Comparison of ENCODE assay signal across 8 cellular contexts in the genomic region with DNA sequence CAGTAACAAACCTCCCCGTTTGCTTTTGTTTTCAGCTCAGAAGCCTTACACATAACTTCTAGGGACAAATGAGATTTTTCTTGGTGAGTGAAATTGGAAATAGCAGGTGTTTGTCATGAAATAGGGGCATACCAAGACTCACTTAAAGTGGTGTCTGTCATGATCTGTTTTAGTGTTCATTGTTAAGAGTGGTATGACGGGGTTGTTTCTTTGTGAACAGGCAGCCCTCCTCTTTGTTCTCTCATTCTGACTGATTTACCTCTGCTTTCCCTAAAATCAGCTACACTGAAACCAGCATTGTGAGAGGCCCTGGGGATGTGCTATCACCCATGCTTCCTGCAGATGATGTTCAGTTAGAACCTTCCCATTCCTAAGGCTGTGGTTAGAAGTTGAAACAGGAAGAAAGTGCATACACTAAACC. TPM values are rescaled to one million over a fixed set of nuclear protein-coding genes. Genes with fewer than 3 reads are reported as not detected.
DNase-seq lines count a peak whose midpoint lies in the region; ATAC-seq and TF ChIP-seq lines count a peak whose summit lies in the region.

No MANE protein-coding gene starts in this region.

- H3K27ac Mint-ChIP-seq in stimulated activated naive B cell treated with anti-CD40 and anti-IgM and Interleukin-4, amounts not matched to agents 10 μg/mL and 1 μg/mL and 100 μg/mL, for 72 hours = peak overlapping the region; percentile 79
- no peak overlapping the region for H3K27ac Mint-ChIP-seq in chondrocyte (ENCODE audit: unreplicated experiment)

- H3K4me2 ChIP-seq in OCI-LY7 (ENCODE audit: low read length) = peak overlapping the region; percentile 89

- peak overlapping the region; percentile 95 for H3K27ac ChIP-seq in OCI-LY7 (ENCODE audit: low read depth, low read length, poor library complexity, severe bottlenecking)
- no peak overlapping the region for H3K27ac ChIP-seq in left ventricle myocardium inferior (replicated peaks)

- no peaks in the 10 kb centered on the region for H3K9me2 ChIP-seq in OCI-LY7 (ENCODE audit: insufficient read depth, low read length)

- no peaks in the 10 kb centered on the region for H4K20me1 ChIP-seq in OCI-LY7 (ENCODE audit: insufficient read depth, low read length)

- peak overlapping the region; percentile 42 to 55 for H3K4me3 Mint-ChIP-seq in stimulated activated naive B cell treated with anti-CD40 and anti-IgM and Interleukin-4, amounts not matched to agents 10 μg/mL and 1 μg/mL and 100 μg/mL, for 72 hours
- H3K4me3 Mint-ChIP-seq in chondrocyte (ENCODE audit: unreplicated experiment) = no peak overlapping the region

- TF ChIP-seq CTCF in OCI-LY7 (conservative IDR thresholded peaks at IDR 0.05; ENCODE audit: low read length) (no peak), chondrocyte (IDR thresholded peaks at IDR 0.05) (no peak), left ventricle myocardium inferior (IDR thresholded peaks at IDR 0.05; ENCODE audit: borderline replicate concordance) (no peak)

- peak overlapping the region; percentile 62 for H3K4me3 ChIP-seq in OCI-LY7 (ENCODE audit: low read depth, low read length, poor library complexity, severe bottlenecking)
- no peak overlapping the region for H3K4me3 ChIP-seq in left ventricle myocardium inferior
- no peak overlapping the region for H3K4me3 ChIP-seq in HAP-1

- H3K9me3 ChIP-seq in OCI-LY7 (ENCODE audit: low read length) (no peaks in the 10 kb centered on the region; the same call in 1 of the 2 replicates), left ventricle myocardium inferior (replicated peaks) (no peaks in the 10 kb centered on the region), HAP-1 (no peaks in the 10 kb centered on the region)

- peaks cover 13% of the 10 kb centered on the region for H3K27me3 ChIP-seq in left ventricle myocardium inferior (ENCODE audit: low read depth)
- 0 out of 2 replicates have a peak, but pooled peaks cover 3% of the 10 kb centered on the region for H3K27me3 ChIP-seq in HAP-1 (ENCODE audit: low read depth)

- peak overlapping the region; percentile 64; the same call in 1 of the 2 replicates for H2AFZ ChIP-seq in OCI-LY7 (ENCODE audit: low read length)

- no TSS peak for BruUV-seq in OCI-LY7 (replicated peaks; lab: Mats Ljungman, UMichigan)

- peaks cover 0 to 3% of the 10 kb centered on the region in 2 donors for H3K9me3 Mint-ChIP-seq in stimulated activated naive B cell treated with anti-CD40 and anti-IgM and Interleukin-4, amounts not matched to agents 10 μg/mL and 1 μg/mL and 100 μg/mL, for 72 hours
- no peaks in the 10 kb centered on the region for H3K9me3 Mint-ChIP-seq in chondrocyte (ENCODE audit: low read depth)

- DNase-seq in activated T-cell treated with anti-CD3 and anti-CD28 coated beads for 24 hours (ENCODE audit: low read depth) (peak; percentile 14), activated T-cell treated with anti-CD3 and anti-CD28 coated beads for 4 hours (no peak), OCI-LY7 (ENCODE audit: low spot score) (peak; percentile 82), chondrocyte (ENCODE audit: low spot score) (no peak), left ventricle myocardium inferior (no peak), HAP-1 (ENCODE audit: low spot score in 2 of 2) (no peak)
- peak; percentile 55 for DNase-seq in stimulated activated naive B cell treated with anti-CD40 and anti-IgM and Interleukin-4, amounts not matched to agents 10 μg/mL and 1 μg/mL and 100 μg/mL, for 72 hours

- peaks cover 10% of the 10 kb centered on the region; the same call in 1 of the 2 replicates for H3K79me2 ChIP-seq in OCI-LY7 (ENCODE audit: insufficient read depth, low read depth, low read length)

- in situ Hi-C loops in HAP-1 (cut with MboI; ENCODE audit: low sequenced_read_pairs) = no loop called here

- POLR2A ChIA-PET in OCI-LY7 (lab: Charles Lee) = interaction anchor here (0.6 to 1.7 kb wide), 7 partner anchors 10 to 141 kb away, joined by 3 to 6 read pairs (median 3); no protein-coding TSS in a partner anchor

- no peaks in the 10 kb centered on the region for H3K36me3 ChIP-seq in OCI-LY7 (ENCODE audit: insufficient read depth, low read length)
- no peaks in the 10 kb centered on the region for H3K36me3 ChIP-seq in left ventricle myocardium inferior
- no peaks in the 10 kb centered on the region for H3K36me3 ChIP-seq in HAP-1 (replicated peaks)

- ATAC-seq in HG02938 (IDR thresholded peaks at IDR 0.05; ENCODE audit: unreplicated experiment) = peak; percentile 60
- peak; percentile 56 to 72 for ATAC-seq in stimulated activated naive B cell treated with anti-CD40 and anti-IgM and Interleukin-4, amounts not matched to agents 10 μg/mL and 1 μg/mL and 100 μg/mL, for 72 hours (replicated peaks)

- intact Hi-C loops in OCI-LY7 (cut with micrococcal nuclease; ENCODE audit: unreplicated experiment) = loop anchor here (2.0 to 10.0 kb wide), 5 partner anchors 140 to 957 kb away; a partner anchor contains a TSS
- intact Hi-C loops in left ventricle myocardium inferior (cut with micrococcal nuclease) = no loop called here

- H3K4me1 ChIP-seq in OCI-LY7 (ENCODE audit: insufficient read depth, low read length, poor library complexity, severe bottlenecking) (peaks cover 57% of the 10 kb centered on the region), left ventricle myocardium inferior (peaks cover 24% of the 10 kb centered on the region), HAP-1 (peaks cover 19% of the 10 kb centered on the region)

- CTCF ChIA-PET in OCI-LY7 (lab: Charles Lee; ENCODE audit: unreplicated experiment) = interaction anchor here (1.0 kb wide), 1 partner anchor 126 kb away, joined by 3 read pairs; no protein-coding TSS in a partner anchor

- H3K36me3 Mint-ChIP-seq in stimulated activated naive B cell treated with anti-CD40 and anti-IgM and Interleukin-4, amounts not matched to agents 10 μg/mL and 1 μg/mL and 100 μg/mL, for 72 hours = no peaks in the 10 kb centered on the region
- no peaks in the 10 kb centered on the region for H3K36me3 Mint-ChIP-seq in chondrocyte (ENCODE audit: low read depth)

- H3K4me1 Mint-ChIP-seq in stimulated activated naive B cell treated with anti-CD40 and anti-IgM and Interleukin-4, amounts not matched to agents 10 μg/mL and 1 μg/mL and 100 μg/mL, for 72 hours = peaks cover 33 to 49% of the 10 kb centered on the region in 2 donors
- H3K4me1 Mint-ChIP-seq in chondrocyte (ENCODE audit: low read depth) = peaks cover 9% of the 10 kb centered on the region

- peaks cover 0 to 4% of the 10 kb centered on the region in 2 donors for H3K27me3 Mint-ChIP-seq in stimulated activated naive B cell treated with anti-CD40 and anti-IgM and Interleukin-4, amounts not matched to agents 10 μg/mL and 1 μg/mL and 100 μg/mL, for 72 hours
- H3K27me3 Mint-ChIP-seq in chondrocyte (ENCODE audit: low read depth) = peaks cover 41% of the 10 kb centered on the region

RNA-seq across cellular contexts. Expression of a gene that starts 2.5 kb away (rescaled TPM):
- total RNA-seq in OCI-LY7 (2014; rRNA removed; shearing (Covaris generic)) = 7.0 and 7.6 TPM in 2 replicates
- total RNA-seq in OCI-LY7 (2022) (11.0 and 14.2 TPM in 2 replicates), chondrocyte (2.4 to 3.3 TPM (median 3.1 TPM) in 3 replicates), left ventricle myocardium inferior (7.2 TPM)

Comparison
In these comparisons a context has a peak if more than half of its experiments do, and no peak if none do; other contexts are left out.
1. DNase-seq: peak in activated T-cell treated with anti-CD3 and anti-CD28 coated beads for 24 hours (single experiment), OCI-LY7 (single experiment) and stimulated activated naive B cell treated with anti-CD40 and anti-IgM and Interleukin-4, amounts not matched to agents 10 μg/mL and 1 μg/mL and 100 μg/mL, for 72 hours (single experiment); none in activated T-cell treated with anti-CD3 and anti-CD28 coated beads for 4 hours (single experiment), chondrocyte (single experiment), left ventricle myocardium inferior (single experiment) and HAP-1 (0 of 2).